9 cellular contexts compared by ENCODE assay signal in genomic region chr3:63349583-63350177, GRCh38.
DNase-seq lines count a peak whose midpoint lies in the region; ATAC-seq, FAIRE-seq and TF ChIP-seq lines count a peak whose summit lies in the region.
"Had no signal": no experiment of that assay in that cellular context is flagged by ENCODE, and none has a peak within 500 bp of the region (broad histone marks: within the 10 kb centered on the region; RNA-seq: fewer than 3 reads in every experiment).

No MANE protein-coding gene starts in this region.

- peaks cover 14% of the 10 kb centered on the region for H3K4me1 ChIP-seq in astrocyte (ENCODE audit: insufficient read depth, low read length)
- no peaks in the 10 kb centered on the region for H3K4me1 ChIP-seq in effector memory CD4-positive, alpha-beta T cell (ENCODE audit: control insufficient read depth, insufficient read depth, low read length, poor library complexity, severe bottlenecking)

- peaks cover 3% of the 10 kb centered on the region for H3K27me3 Mint-ChIP-seq in astrocyte (ENCODE audit: low read depth, unreplicated experiment)

- no peaks in the 10 kb centered on the region for H3K9me3 Mint-ChIP-seq in astrocyte (ENCODE audit: unreplicated experiment)
- H3K9me3 Mint-ChIP-seq: activated B cell treated with CpG ODN at 0.5 μM for 24 hours had no signal

- no peaks in the 10 kb centered on the region for H3K9me3 ChIP-seq in astrocyte (ENCODE audit: insufficient read depth, low read depth, low read length)
- no peaks in the 10 kb centered on the region for H3K9me3 ChIP-seq in effector memory CD4-positive, alpha-beta T cell (ENCODE audit: control insufficient read depth, low read length)

- ATAC-seq in GM18870 (IDR thresholded peaks at IDR 0.05; ENCODE audit: unreplicated experiment) (peak; percentile 67), HG03196 (IDR thresholded peaks at IDR 0.05; ENCODE audit: unreplicated experiment) (peak; percentile 66)

- no peak overlapping the region for H3K9ac ChIP-seq in astrocyte (ENCODE audit: low read length)

- H3K27ac ChIP-seq in astrocyte (ENCODE audit: low read depth, low read length) = no peak overlapping the region
- no peak overlapping the region for H3K27ac ChIP-seq in effector memory CD4-positive, alpha-beta T cell (ENCODE audit: insufficient read depth, low read length, poor library complexity, severe bottlenecking)

- H3K36me3 ChIP-seq in astrocyte (ENCODE audit: insufficient read depth, low read length) = no peaks in the 10 kb centered on the region
- H3K36me3 ChIP-seq in effector memory CD4-positive, alpha-beta T cell (ENCODE audit: control insufficient read depth, insufficient read depth, low read length) = no peaks in the 10 kb centered on the region

- H3K4me1 Mint-ChIP-seq in astrocyte (ENCODE audit: low read depth, unreplicated experiment) = peaks cover 20% of the 10 kb centered on the region
- H3K4me1 Mint-ChIP-seq: activated B cell treated with CpG ODN at 0.5 μM for 24 hours had no signal

- DNase-seq in D721Med (ENCODE audit: insufficient read length, low spot score) (no peak), NCI-H526 treated with DMSO at 0.1 percent for 48 hours (lab: John Stamatoyannopoulos, UW) (peak; percentile 38), astrocyte (ENCODE audit: low read depth) (peak; percentile 37), iPS-NIHi7 (ENCODE audit: extremely low spot score) (peak; percentile 46)
- DNase-seq in stimulated activated CD4-positive, alpha-beta T cell treated with anti-CD3 and anti-CD28 coated beads, Interleukin-4, amount 100 ng/mL, for 1 hour = peak; percentile 6
- no peak for DNase-seq in effector memory CD4-positive, alpha-beta T cell
- DNase-seq: activated B cell treated with CpG ODN at 0.5 μM for 24 hours had no signal

- peak; percentile 95 for TF ChIP-seq CTCF in D721Med (IDR thresholded peaks at IDR 0.05; ENCODE audit: insufficient read depth, missing control alignments)
- peak; percentile 94 for TF ChIP-seq CTCF in astrocyte (IDR thresholded peaks at IDR 0.05; ENCODE audit: insufficient read depth, low read depth, low read length)

- H2AFZ ChIP-seq in astrocyte (ENCODE audit: low read depth, low read length) = no peak overlapping the region

- no peak overlapping the region for H3K27ac Mint-ChIP-seq in astrocyte (ENCODE audit: unreplicated experiment)
- H3K27ac Mint-ChIP-seq: activated B cell treated with CpG ODN at 0.5 μM for 24 hours had no signal

- H3K4me2 ChIP-seq in astrocyte (ENCODE audit: low read length) = no peak overlapping the region

- no peaks in the 10 kb centered on the region for H3K79me2 ChIP-seq in astrocyte (ENCODE audit: insufficient read depth, low read length)

- FAIRE-seq in D721Med (lab: Jason Lieb, UNC) = peak; percentile 92
- peak; percentile 73 for FAIRE-seq in astrocyte (lab: Jason Lieb, UNC)

- no peaks in the 10 kb centered on the region for H4K20me1 ChIP-seq in astrocyte (ENCODE audit: insufficient read depth, low read length)

- H3K4me3 Mint-ChIP-seq in astrocyte (ENCODE audit: unreplicated experiment) = no peak overlapping the region
- H3K4me3 Mint-ChIP-seq: activated B cell treated with CpG ODN at 0.5 μM for 24 hours had no signal

- H3K4me3 ChIP-seq in astrocyte (ENCODE audit: insufficient read depth, low read depth, low read length) = no peak overlapping the region
- H3K4me3 ChIP-seq in effector memory CD4-positive, alpha-beta T cell (ENCODE audit: insufficient read depth, low read depth, low read length, poor library complexity, severe bottlenecking) = no peak overlapping the region

- no peaks in the 10 kb centered on the region for H3K36me3 Mint-ChIP-seq in astrocyte (ENCODE audit: low read depth, unreplicated experiment)

- H3K27me3 ChIP-seq in astrocyte (ENCODE audit: insufficient read depth, low read length) = no peaks in the 10 kb centered on the region
- H3K27me3 ChIP-seq in effector memory CD4-positive, alpha-beta T cell (replicated peaks; ENCODE audit: control insufficient read depth, insufficient read depth, low read length, poor library complexity, severe bottlenecking) = no peaks in the 10 kb centered on the region

Comparison
In these comparisons a context has a peak if more than half of its experiments do, and no peak if none do; other contexts are left out.
1. DNase-seq: peak in NCI-H526 treated with DMSO at 0.1 percent for 48 hours (single experiment), astrocyte (single experiment), iPS-NIHi7 (single experiment) and stimulated activated CD4-positive, alpha-beta T cell treated with anti-CD3 and anti-CD28 coated beads, Interleukin-4, amount 100 ng/mL, for 1 hour (single experiment); none in D721Med (single experiment) and effector memory CD4-positive, alpha-beta T cell (0 of 3).